19 cellular contexts compared by ENCODE assay signal in the genomic region with DNA sequence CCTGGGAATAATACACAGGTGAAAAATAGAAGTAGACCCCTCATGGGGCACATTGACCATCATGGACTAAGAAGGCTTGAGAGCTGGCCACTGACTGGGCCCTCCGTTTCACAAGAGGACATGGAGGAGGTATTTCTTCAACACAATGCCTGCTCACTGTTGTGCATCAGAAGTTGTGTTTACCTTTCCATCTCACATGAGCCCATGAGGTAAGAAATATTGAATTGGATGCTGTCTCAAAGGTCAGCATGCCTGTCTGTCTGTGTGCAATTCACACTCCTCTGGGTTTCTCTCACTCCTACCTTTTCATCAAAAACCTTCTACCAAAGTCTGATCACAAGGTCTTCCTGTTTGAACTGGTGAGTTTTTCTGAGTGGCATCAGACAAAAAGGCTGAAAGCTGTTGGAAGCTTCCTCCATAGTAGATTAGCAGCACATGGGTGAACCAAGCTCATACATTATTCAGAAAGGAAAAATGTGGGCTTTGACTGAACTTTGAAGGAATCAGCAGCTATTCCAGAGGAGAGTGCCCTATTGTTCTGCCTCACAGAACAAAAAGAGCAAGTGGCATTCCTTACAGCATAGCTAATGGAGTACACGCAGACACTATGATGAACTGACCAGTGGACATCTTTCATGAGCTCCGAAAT.
DNase-seq lines count a peak whose midpoint lies in the region; ATAC-seq and TF ChIP-seq lines count a peak whose summit lies in the region.
"Had no signal": no experiment of that assay in that cellular context is flagged by ENCODE, and none has a peak within 500 bp of the region (broad histone marks: within the 10 kb centered on the region; RNA-seq: fewer than 3 reads in every experiment).

No MANE protein-coding gene starts in this region.

- H3K36me3 ChIP-seq in SJCRH30 = no peaks in the 10 kb centered on the region
- no peaks in the 10 kb centered on the region for H3K36me3 ChIP-seq in testis (ENCODE audit: low read depth, missing control alignments)
- H3K36me3 ChIP-seq: left lung had no signal

- H3K27ac ChIP-seq in SJCRH30 (peak overlapping the region; percentile 93), testis (no peak overlapping the region)
- H3K27ac ChIP-seq: left lung, SK-N-MC had no signal

- DNase-seq in AG10803 (ENCODE audit: low read depth) = peak; percentile 88
- DNase-seq in SJCRH30 = peak; percentile 76 to 89
- peak; percentile 53 for DNase-seq in fibroblast of mammary gland (ENCODE audit: low read depth)
- peak; percentile 66 for DNase-seq in midbrain (lab: John Stamatoyannopoulos, UW)
- no peak for DNase-seq in DMS153 (lab: John Stamatoyannopoulos, UW)
- DNase-seq in testis = no peak
- DNase-seq in NCI-H226 = no peak
- DNase-seq: ACHN; activated CD4-positive, alpha-beta memory T cell treated with anti-CD3 and anti-CD28 coated beads, Interleukin-2, amount 10 ng/mL, durations not matched to agents 7 days and 5 days; activated effector memory CD4-positive, alpha-beta T cell treated with Interleukin-2 at 50 U/mL for 16 hours; aorta; COR-L47; effector memory CD4-positive, alpha-beta T cell; left lung; nephron progenitor cell; stimulated activated naive CD8-positive, alpha-beta T cell treated with anti-CD3 and anti-CD28 coated beads, Interleukin-15, Interleukin-2, amounts not matched to agents 100 U/mL and 50 U/mL, for 24 hours had no signal

- no peak for TF ChIP-seq POLR2A in testis (IDR thresholded peaks at IDR 0.05)

- intact Hi-C loops in testis (cut with DNase I; ENCODE audit: low total_unique reads) = no loop called here

- TF ChIP-seq CTCF in AG10803 (conservative IDR thresholded peaks at IDR 0.05; ENCODE audit: low read length) (no peak), fibroblast of mammary gland (conservative IDR thresholded peaks at IDR 0.05; ENCODE audit: control insufficient read depth, insufficient read depth, low read depth, low read length) (no peak), testis (IDR thresholded peaks at IDR 0.05) (no peak)

- no peaks in the 10 kb centered on the region for H3K27me3 ChIP-seq in SJCRH30
- H3K27me3 ChIP-seq in testis = no peaks in the 10 kb centered on the region
- H3K27me3 ChIP-seq: left lung had no signal

- WGBS in testis, 2 donors = 75 to 89% methylated on average over 3 of the region's 3 CpGs

- H3K9me3 ChIP-seq in SJCRH30 (replicated peaks) = no peaks in the 10 kb centered on the region
- H3K9me3 ChIP-seq in testis = no peaks in the 10 kb centered on the region
- H3K9me3 ChIP-seq: left lung had no signal

- H3K4me1 ChIP-seq in SJCRH30 = peaks cover 30% of the 10 kb centered on the region
- no peaks in the 10 kb centered on the region for H3K4me1 ChIP-seq in testis
- H3K4me1 ChIP-seq: left lung had no signal

- H3K4me3 ChIP-seq in AG10803 (ENCODE audit: low read length) (no peak overlapping the region), SJCRH30 (no peak overlapping the region), fibroblast of mammary gland (ENCODE audit: control insufficient read depth, low read depth, low read length) (no peak overlapping the region), testis (no peak overlapping the region)
- H3K4me3 ChIP-seq: left lung, SK-N-MC, skin epidermis had no signal

- ATAC-seq in HG03045 (IDR thresholded peaks at IDR 0.05; ENCODE audit: unreplicated experiment) = no peak
- ATAC-seq: left lung; stimulated activated naive CD8-positive, alpha-beta T cell treated with anti-CD3 and anti-CD28 coated beads, Interleukin-15, Interleukin-2, amounts not matched to agents 100 U/mL and 50 U/mL, for 24 hours had no signal

Comparison
In these comparisons a context has a peak if more than half of its experiments do, and no peak if none do; other contexts are left out.
1. DNase-seq: peak in AG10803 (single experiment), SJCRH30 (2 of 2), fibroblast of mammary gland (single experiment) and midbrain (single experiment); none in DMS153 (single experiment), testis (single experiment) and NCI-H226 (single experiment).